Comparison of ENCODE assay signal across 8 cellular contexts in the genomic region with DNA sequence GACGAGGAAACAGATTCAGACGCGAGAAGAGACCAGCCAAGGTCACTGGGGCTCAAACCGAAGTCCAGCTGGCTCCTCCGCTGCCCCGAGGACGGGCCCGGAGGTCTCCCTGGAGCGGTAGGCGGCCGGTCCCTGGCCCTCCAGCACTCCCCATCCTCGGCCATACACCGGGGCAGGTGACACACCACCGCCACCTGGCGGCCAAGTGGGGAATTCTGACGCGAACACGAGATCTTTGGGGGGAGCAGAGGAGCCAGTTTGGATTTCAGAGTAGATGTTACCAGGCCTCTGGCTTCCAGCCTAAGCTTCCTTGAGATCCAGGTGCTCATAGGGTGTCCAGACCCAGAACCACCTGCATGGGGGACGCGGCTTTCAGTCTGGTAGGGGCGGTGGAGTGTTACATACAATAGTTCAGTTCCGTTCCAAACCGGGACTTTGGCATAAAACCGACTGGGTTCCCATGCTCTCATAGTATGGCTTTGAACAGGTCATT. TPM values are rescaled to one million over a fixed set of nuclear protein-coding genes. Genes with fewer than 3 reads are reported as not detected.
A peak's percentile ranks its signal among the peaks of the same experiment; 100 is the strongest.
DNase-seq lines count a peak whose midpoint lies in the region; ATAC-seq and TF ChIP-seq lines count a peak whose summit lies in the region.

No MANE protein-coding gene starts in this region.

- ATAC-seq in activated CD4-positive, alpha-beta T cell treated with anti-CD3 and anti-CD28 coated beads for 36 hours: peak; percentile 90
- peak; percentile 75 to 90 (median 83) for ATAC-seq in right lobe of liver
- ATAC-seq in GM18909 (IDR thresholded peaks at IDR 0.05; ENCODE audit: poor library complexity, unreplicated experiment): no peak

- H3K4me3 ChIP-seq in right lobe of liver: no peak overlapping the region

- intact Hi-C loops in activated CD4-positive, alpha-beta T cell treated with anti-CD3 and anti-CD28 coated beads for 36 hours (cut with DNase I, micrococcal nuclease): loop anchor here (1.0 to 5.0 kb wide), 6 partner anchors 36 to 508 kb away; no protein-coding TSS in a partner anchor
- intact Hi-C loops in right lobe of liver (cut with DNase I): loop anchor here in 1 of 2 donors (5.0 kb wide), 1 partner anchor 397 kb away; no protein-coding TSS in a partner anchor

- H3K4me3 Mint-ChIP-seq in activated CD4-positive, alpha-beta T cell treated with anti-CD3 and anti-CD28 coated beads for 36 hours: no peak overlapping the region

- H3K27ac ChIP-seq in right lobe of liver: no peak overlapping the region

- no peaks in the 10 kb centered on the region for H3K9me3 ChIP-seq in right lobe of liver

- no peak overlapping the region for H3K27ac Mint-ChIP-seq in activated CD4-positive, alpha-beta T cell treated with anti-CD3 and anti-CD28 coated beads for 36 hours

- CTCF ChIA-PET in activated CD4-positive, alpha-beta T cell treated with anti-CD3 and anti-CD28 coated beads for 36 hours (lab: Charles Lee): interaction anchor here (0.5 to 2.5 kb wide), 16 partner anchors 11 to 1483 kb away, joined by 3 to 15 read pairs (median 4); a partner anchor contains a TSS

- peaks cover 0 to 4% (median 0%) of the 10 kb centered on the region in 4 donors for H3K4me1 ChIP-seq in right lobe of liver

- POLR2A ChIA-PET in activated CD4-positive, alpha-beta T cell treated with anti-CD3 and anti-CD28 coated beads for 36 hours (lab: Charles Lee): no interaction called here

- peak; percentile 77 to 95 (median 88) for TF ChIP-seq CTCF in right lobe of liver (IDR thresholded peaks at IDR 0.05)

- H3K36me3 ChIP-seq in right lobe of liver: no peaks in the 10 kb centered on the region

- no peaks in the 10 kb centered on the region for H3K36me3 Mint-ChIP-seq in activated CD4-positive, alpha-beta T cell treated with anti-CD3 and anti-CD28 coated beads for 36 hours (ENCODE audit: low read depth)

- no peak for TF ChIP-seq POLR2A in right lobe of liver (IDR thresholded peaks at IDR 0.05)

- DNase-seq in SIG-M5 treated with dmso at 0.1 percent for 504 hours (lab: John Stamatoyannopoulos, UW; ENCODE audit: unreplicated experiment) (peak; percentile 58), SIG-M5 (lab: John Stamatoyannopoulos, UW) (no peak), NCI-H2227 (lab: John Stamatoyannopoulos, UW; ENCODE audit: unreplicated experiment) (peak; percentile 84), cerebellum (ENCODE audit: low spot score) (peak; percentile 78), right lobe of liver (peak; percentile 63 to 72 (median 64))
- DNase-seq in activated CD4-positive, alpha-beta T cell treated with anti-CD3 and anti-CD28 coated beads for 36 hours: peak; percentile 84
- peak; percentile 49 to 58 (median 55) for DNase-seq in stimulated activated CD4-positive, alpha-beta T cell treated with anti-CD3 and anti-CD28 coated beads, TNF-alpha, amount 100 ng/mL, for 4 hours (ENCODE audit: low read depth in 3 of 3)

- H3K27me3 ChIP-seq in right lobe of liver: no peaks in the 10 kb centered on the region

- peaks cover 6% of the 10 kb centered on the region for H3K27me3 Mint-ChIP-seq in activated CD4-positive, alpha-beta T cell treated with anti-CD3 and anti-CD28 coated beads for 36 hours

- no peaks in the 10 kb centered on the region for H3K9me3 Mint-ChIP-seq in activated CD4-positive, alpha-beta T cell treated with anti-CD3 and anti-CD28 coated beads for 36 hours (ENCODE audit: low read depth)

- 19% methylated on average over 11 of the region's 24 CpGs for WGBS in right lobe of liver (ENCODE audit: insufficient coverage, low coverage, low lambda C conversion rate, missing lambda C conversion rate)

- H3K4me1 Mint-ChIP-seq in activated CD4-positive, alpha-beta T cell treated with anti-CD3 and anti-CD28 coated beads for 36 hours: no peaks in the 10 kb centered on the region

RNA-seq across cellular contexts. Expression of a gene that starts 16.1 kb away (rescaled TPM):
- total RNA-seq in activated CD4-positive, alpha-beta T cell treated with anti-CD3 and anti-CD28 coated beads for 36 hours: not detected
- total RNA-seq in cerebellum: 0.45 TPM
- not detected for total RNA-seq in right lobe of liver
